In the genomic region with DNA sequence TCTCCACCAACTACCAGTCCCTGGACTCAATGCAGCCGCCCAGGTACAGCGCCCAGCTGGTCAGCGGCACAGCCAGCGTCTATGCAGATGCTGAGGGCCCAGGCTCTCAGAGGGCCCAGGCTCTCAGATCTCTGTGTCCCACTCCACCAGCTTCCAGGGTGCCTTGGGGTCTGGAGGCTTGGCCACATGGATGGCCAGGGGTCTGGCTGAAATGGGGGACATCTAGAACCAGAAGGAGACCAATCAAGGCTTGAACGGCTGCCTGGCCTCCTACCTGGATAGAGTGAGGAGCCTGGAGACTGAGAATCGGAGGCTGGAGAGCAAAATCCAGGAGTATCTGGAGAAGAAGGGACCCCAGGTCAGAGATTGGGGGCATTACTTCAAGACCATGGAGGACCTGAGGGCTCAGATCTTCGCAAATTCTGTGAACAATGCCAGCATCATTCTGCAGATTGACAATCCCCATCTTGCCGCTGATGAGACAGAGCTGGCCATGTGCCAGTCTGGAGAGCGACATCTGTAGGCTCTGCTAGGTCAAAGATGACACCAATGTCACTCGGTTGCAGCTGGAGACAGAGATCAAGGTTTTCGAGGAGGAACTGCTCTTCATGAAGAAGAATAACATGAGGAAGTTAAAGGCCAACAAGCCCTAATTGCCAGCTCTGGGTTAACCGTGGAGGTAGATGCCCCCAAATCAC, we compare ENCODE assay signal across 8 cellular contexts.
DNase-seq lines count a peak whose midpoint lies in the region; ATAC-seq lines count a peak whose summit lies in the region.

No MANE protein-coding gene starts in this region.

- in situ Hi-C loops in KBM-7 (cut with MboI; ENCODE audit: low pct_unique_long_range_greater_than_20kb, low sequenced_read_pairs) (no loop called here), ACHN (cut with HindIII; ENCODE audit: low pct_ligation_motif_present, low pct_unique_long_range_greater_than_20kb, low sequenced_read_pairs) (no loop called here)

- no peak for ATAC-seq in GM19328 (IDR thresholded peaks at IDR 0.05; ENCODE audit: unreplicated experiment)
- ATAC-seq in HG03025 (IDR thresholded peaks at IDR 0.05; ENCODE audit: low FRiP score, unreplicated experiment): no peak

- peak; percentile 1 for DNase-seq in AG08396 (ENCODE audit: low spot score)
- DNase-seq in KBM-7: peak; percentile 87
- peak; percentile 43 to 58 for DNase-seq in activated CD4-positive, alpha-beta T cell treated with anti-CD3 and anti-CD28 coated beads for 4 hours
- peak; percentile 28 for DNase-seq in medulla oblongata (ENCODE audit: extremely low spot score)
- no peak for DNase-seq in ACHN
- DNase-seq in D341Med (ENCODE audit: low spot score): no peak

Comparison
In these comparisons a context has a peak if more than half of its experiments do, and no peak if none do; other contexts are left out.
1. DNase-seq: peak in AG08396 (single experiment), KBM-7 (single experiment), activated CD4-positive, alpha-beta T cell treated with anti-CD3 and anti-CD28 coated beads for 4 hours (2 of 2) and medulla oblongata (single experiment); none in ACHN (single experiment) and D341Med (single experiment).